ENCODE assay signal across 20 cellular contexts in genomic region chr12:55670213-55670730, GRCh38. TPM values are rescaled to one million over a fixed set of nuclear protein-coding genes. Genes with fewer than 3 reads are reported as not detected.
A peak's percentile ranks its signal among the peaks of the same experiment; 100 is the strongest.
DNase-seq lines count a peak whose midpoint lies in the region; ATAC-seq and TF ChIP-seq lines count a peak whose summit lies in the region.
"Had no signal": no experiment of that assay in that cellular context is flagged by ENCODE, and none has a peak within 500 bp of the region (broad histone marks: within the 10 kb centered on the region; RNA-seq: fewer than 3 reads in every experiment).

No MANE protein-coding gene starts in this region.

- H3K18ac ChIP-seq in neuronal stem cell (ENCODE audit: low read length) = no peak overlapping the region

- no peak overlapping the region for H2BK5ac ChIP-seq in neuronal stem cell (ENCODE audit: low read length)

- H2AK5ac ChIP-seq in neuronal stem cell (ENCODE audit: low read depth, low read length) = no peak overlapping the region

- no peak overlapping the region for H3K4me2 ChIP-seq in neuronal stem cell (ENCODE audit: insufficient read depth, low read length, poor library complexity, severe bottlenecking)

- no peak overlapping the region for H3K27ac ChIP-seq in endodermal cell (ENCODE audit: low read depth, low read length)
- H3K27ac ChIP-seq in neuronal stem cell (replicated peaks; ENCODE audit: low read length) = no peak overlapping the region
- H3K27ac ChIP-seq: C4-2B, SJSA1 had no signal

- H3K27me3 Mint-ChIP-seq in IgD-negative memory B cell (no peaks in the 10 kb centered on the region), endodermal cell (ENCODE audit: insufficient read depth) (peaks cover 13% of the 10 kb centered on the region)
- H3K27me3 Mint-ChIP-seq in stimulated activated naive B cell treated with anti-CD40 and anti-IgM and Interleukin-4, amounts not matched to agents 10 μg/mL and 1 μg/mL and 100 μg/mL, for 72 hours = no peaks in the 10 kb centered on the region

- H3K9me3 ChIP-seq in endodermal cell (ENCODE audit: control insufficient read depth, low read length) (no peaks in the 10 kb centered on the region), neuronal stem cell (replicated peaks in 1 of 2; ENCODE audit: control insufficient read depth in 2 of 2, insufficient read depth in 1 of 2, low read depth in 1 of 2, low read length in 2 of 2) (no peaks in the 10 kb centered on the region)
- H3K9me3 ChIP-seq: Peyer's patch, SJSA1 had no signal

- H3K36me3 Mint-ChIP-seq in IgD-negative memory B cell = peaks cover 2% of the 10 kb centered on the region
- H3K36me3 Mint-ChIP-seq in endodermal cell (ENCODE audit: low read depth) = no peaks in the 10 kb centered on the region
- no peaks in the 10 kb centered on the region for H3K36me3 Mint-ChIP-seq in stimulated activated naive B cell treated with anti-CD40 and anti-IgM and Interleukin-4, amounts not matched to agents 10 μg/mL and 1 μg/mL and 100 μg/mL, for 72 hours

- H3K27me3 ChIP-seq in endodermal cell (ENCODE audit: control insufficient read depth, insufficient read depth, low read length, poor library complexity, severe bottlenecking) (no peaks in the 10 kb centered on the region), neuronal stem cell (ENCODE audit: control insufficient read depth in 3 of 3, insufficient read depth in 3 of 3, low read depth in 1 of 3, low read length in 3 of 3) (peaks cover 0 to 9% (median 0%) of the 10 kb centered on the region in 3 experiments)
- H3K27me3 ChIP-seq: Peyer's patch had no signal

- 87 to 94% methylated on average over 2 of the region's 2 CpGs for WGBS in endodermal cell (ENCODE audit: insufficient coverage in 1 of 2, insufficient read length in 1 of 2), 2 experiments
- WGBS in neuronal stem cell (ENCODE audit: extremely low coverage in 2 of 2, insufficient read length in 2 of 2, insufficient replicate concordance in 1 of 2), 2 donors = no CpG with 5 or more reads among the region's 2 CpGs

- H3K27ac Mint-ChIP-seq in IgD-negative memory B cell (peak overlapping the region in 2 of 3 donors; percentile 47 to 60), endodermal cell (no peak overlapping the region)
- H3K27ac Mint-ChIP-seq in stimulated activated naive B cell treated with anti-CD40 and anti-IgM and Interleukin-4, amounts not matched to agents 10 μg/mL and 1 μg/mL and 100 μg/mL, for 72 hours = peak overlapping the region; percentile 33

- TF ChIP-seq CTCF in endodermal cell (conservative IDR thresholded peaks at IDR 0.05) = no peak
- no peak for TF ChIP-seq CTCF in GM20000 (IDR thresholded peaks at IDR 0.05; ENCODE audit: extremely low read depth, missing control alignments)

- H3K4me1 ChIP-seq in endodermal cell (ENCODE audit: control insufficient read depth, insufficient read depth, low read length) = no peaks in the 10 kb centered on the region
- no peaks in the 10 kb centered on the region for H3K4me1 ChIP-seq in neuronal stem cell (ENCODE audit: control insufficient read depth in 2 of 2, insufficient read depth in 1 of 2, low read depth in 1 of 2, low read length in 2 of 2)
- H3K4me1 ChIP-seq: SJSA1 had no signal

- H3K4me1 Mint-ChIP-seq in IgD-negative memory B cell = peaks cover 7 to 19% (median 14%) of the 10 kb centered on the region in 3 donors
- H3K4me1 Mint-ChIP-seq in endodermal cell = no peaks in the 10 kb centered on the region
- peaks cover 15 to 18% of the 10 kb centered on the region in 2 donors for H3K4me1 Mint-ChIP-seq in stimulated activated naive B cell treated with anti-CD40 and anti-IgM and Interleukin-4, amounts not matched to agents 10 μg/mL and 1 μg/mL and 100 μg/mL, for 72 hours

- no peak overlapping the region for H3K4ac ChIP-seq in neuronal stem cell (ENCODE audit: low read length)

- H3K14ac ChIP-seq in neuronal stem cell (ENCODE audit: low read length) = no peak overlapping the region

- H4K8ac ChIP-seq in neuronal stem cell (ENCODE audit: low read depth, low read length) = no peak overlapping the region

- peak; percentile 43 for DNase-seq in endodermal cell
- no peak for DNase-seq in neuronal stem cell (ENCODE audit: low spot score)
- no peak for DNase-seq in stimulated activated naive B cell treated with anti-CD40 and anti-IgM and Interleukin-4, amounts not matched to agents 10 μg/mL and 1 μg/mL and 100 μg/mL, for 72 hours
- DNase-seq in NCI-H446 treated with DMSO at 0.1 percent for 48 hours (lab: John Stamatoyannopoulos, UW) = no peak
- DNase-seq in glomerular visceral epithelial cell (ENCODE audit: extremely low spot score) = no peak
- DNase-seq in anterior cingulate cortex (lab: John Stamatoyannopoulos, UW) = no peak
- DNase-seq in GM20000 (ENCODE audit: low spot score) = no peak
- DNase-seq: ACHN, DMS 273 treated with DMSO at 0.1 percent for 48 hours, DND-41, MM.1S, NCI-H1092, NCI-H2081 had no signal

- H3K4me3 Mint-ChIP-seq in IgD-negative memory B cell (peak overlapping the region in 1 of 4 donors; percentile 38), endodermal cell (no peak overlapping the region)
- no peak overlapping the region for H3K4me3 Mint-ChIP-seq in stimulated activated naive B cell treated with anti-CD40 and anti-IgM and Interleukin-4, amounts not matched to agents 10 μg/mL and 1 μg/mL and 100 μg/mL, for 72 hours

- no peak overlapping the region for H2BK12ac ChIP-seq in neuronal stem cell (ENCODE audit: low read length)

- H2AFZ ChIP-seq in neuronal stem cell (ENCODE audit: low read length) = peak overlapping the region; percentile 41

- H3K9ac ChIP-seq in endodermal cell (ENCODE audit: extremely low read depth, low read length, poor library complexity, severe bottlenecking) (no peak overlapping the region), neuronal stem cell (ENCODE audit: low read depth, low read length, poor library complexity) (no peak overlapping the region)

- no peak overlapping the region for H3K23ac ChIP-seq in neuronal stem cell (ENCODE audit: low read depth, low read length, poor library complexity)

- no peak overlapping the region for H2BK120ac ChIP-seq in neuronal stem cell (ENCODE audit: low read depth, low read length)

- no peak overlapping the region for H4K91ac ChIP-seq in neuronal stem cell (ENCODE audit: low read depth, low read length, poor library complexity)

- H3K79me1 ChIP-seq in neuronal stem cell (ENCODE audit: low read depth, low read length) = no peaks in the 10 kb centered on the region

- H3K9me3 Mint-ChIP-seq in IgD-negative memory B cell (peaks cover 0 to 6% (median 3%) of the 10 kb centered on the region in 3 donors), endodermal cell (peaks cover 1% of the 10 kb centered on the region)
- no peaks in the 10 kb centered on the region for H3K9me3 Mint-ChIP-seq in stimulated activated naive B cell treated with anti-CD40 and anti-IgM and Interleukin-4, amounts not matched to agents 10 μg/mL and 1 μg/mL and 100 μg/mL, for 72 hours

- no peak for ATAC-seq in stimulated activated naive B cell treated with anti-CD40 and anti-IgM and Interleukin-4, amounts not matched to agents 10 μg/mL and 1 μg/mL and 100 μg/mL, for 72 hours (replicated peaks)
- ATAC-seq: HCT116 had no signal

- no peak overlapping the region for H3K4me3 ChIP-seq in endodermal cell (ENCODE audit: low read length)
- no peak overlapping the region for H3K4me3 ChIP-seq in neuronal stem cell (ENCODE audit: low read length in 2 of 2)
- H3K4me3 ChIP-seq: Peyer's patch, SJSA1 had no signal

- H2BK15ac ChIP-seq in neuronal stem cell (ENCODE audit: low read length) = no peak overlapping the region

- H3K36me3 ChIP-seq in endodermal cell (ENCODE audit: control insufficient read depth, insufficient read depth, low read length) (no peaks in the 10 kb centered on the region), neuronal stem cell (replicated peaks in 1 of 2; ENCODE audit: control insufficient read depth in 2 of 2, insufficient read depth in 2 of 2, low read length in 2 of 2) (no peaks in the 10 kb centered on the region)
- H3K36me3 ChIP-seq: Peyer's patch, SJSA1 had no signal

RNA-seq across cellular contexts. Expression of gene OR10P1, which starts 33.6 kb away (rescaled TPM):
- polyA plus RNA-seq in IgD-negative memory B cell = not detected
- total RNA-seq in endodermal cell = not detected
- polyA plus RNA-seq in endodermal cell (2013, experiment 1 of 2) = not detected
- polyA plus RNA-seq in endodermal cell (2013, experiment 2 of 2) = not detected
- polyA plus RNA-seq in neuronal stem cell (2013, experiment 1 of 2) = not detected
- not detected for polyA plus RNA-seq in neuronal stem cell (2013, experiment 2 of 2)
- total RNA-seq: LHCN-M2, NCI-H460, Peyer's patch, SJSA1 had no signal

RNA-seq across cellular contexts. Expression of gene ITGA7, which starts 37.4 kb away (rescaled TPM):
- polyA plus RNA-seq in IgD-negative memory B cell = 0.13 TPM
- 100 to 1,000 TPM; 106 to 122 TPM for total RNA-seq in endodermal cell
- polyA plus RNA-seq in endodermal cell (2013, experiment 1 of 2) = 77.3 TPM
- 71.6 TPM for polyA plus RNA-seq in endodermal cell (2013, experiment 2 of 2)
- polyA plus RNA-seq in neuronal stem cell (2013, experiment 1 of 2) = 59.4 TPM
- 56.0 TPM for polyA plus RNA-seq in neuronal stem cell (2013, experiment 2 of 2)

RNA-seq across cellular contexts. Expression of gene BLOC1S1, which starts 45.6 kb away (rescaled TPM):
- polyA plus RNA-seq in IgD-negative memory B cell = 174 TPM
- 100 to 1,000 TPM in 1 of 2 donors, 10 to 100 TPM in 1; 95.1 to 102 TPM for total RNA-seq in endodermal cell
- polyA plus RNA-seq in endodermal cell (2013, experiment 1 of 2) = 93.0 TPM
- polyA plus RNA-seq in endodermal cell (2013, experiment 2 of 2) = 94.7 TPM
- 97.5 TPM for polyA plus RNA-seq in neuronal stem cell (2013, experiment 1 of 2)
- polyA plus RNA-seq in neuronal stem cell (2013, experiment 2 of 2) = 97.1 TPM

RNA-seq across cellular contexts. Expression of gene RDH5, which starts 49.9 kb away (rescaled TPM):
- 2.2 TPM for polyA plus RNA-seq in IgD-negative memory B cell
- 1 to 10 TPM; 4.1 to 7.4 TPM for total RNA-seq in endodermal cell
- 4.7 TPM for polyA plus RNA-seq in endodermal cell (2013, experiment 1 of 2)
- polyA plus RNA-seq in endodermal cell (2013, experiment 2 of 2) = 3.5 TPM
- 7.0 TPM for polyA plus RNA-seq in neuronal stem cell (2013, experiment 1 of 2)
- polyA plus RNA-seq in neuronal stem cell (2013, experiment 2 of 2) = 6.2 TPM

RNA-seq across cellular contexts. Expression of gene CD63, which starts 58.5 kb away (rescaled TPM):
- 171 TPM for polyA plus RNA-seq in IgD-negative memory B cell
- total RNA-seq in endodermal cell = 1,000 to 10,000 TPM in 1 of 2 donors, 100 to 1,000 TPM in 1; 879 to 1,041 TPM
- polyA plus RNA-seq in endodermal cell (2013, experiment 1 of 2) = 447 TPM
- 444 TPM for polyA plus RNA-seq in endodermal cell (2013, experiment 2 of 2)
- 879 TPM for polyA plus RNA-seq in neuronal stem cell (2013, experiment 1 of 2)
- polyA plus RNA-seq in neuronal stem cell (2013, experiment 2 of 2) = 873 TPM
